ENCODE assay signal across 8 cellular contexts in the genomic region with DNA sequence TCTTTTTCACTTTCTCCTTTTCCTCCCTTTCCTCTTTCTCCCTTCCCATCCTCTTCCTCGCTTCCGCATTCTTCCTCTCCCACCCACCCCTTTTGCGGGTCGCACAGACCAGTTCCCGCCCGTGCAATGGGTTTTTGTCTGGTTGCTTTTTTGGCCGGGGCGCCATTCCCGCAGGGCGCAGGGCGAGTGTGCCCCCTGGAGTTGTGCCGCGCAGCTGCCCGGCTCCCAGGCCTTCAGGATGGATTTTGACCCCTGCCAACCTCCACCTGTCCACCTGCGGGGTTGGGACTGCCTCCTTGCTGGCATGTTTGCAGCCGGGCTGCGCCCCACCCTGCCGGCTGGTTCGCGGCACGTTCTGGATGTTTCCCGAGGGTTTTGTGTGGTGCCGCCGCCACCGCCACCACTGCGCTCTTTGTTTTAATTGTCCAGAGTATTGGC. TPM values are rescaled to one million over a fixed set of nuclear protein-coding genes. Genes with fewer than 3 reads are reported as not detected.
A peak's percentile ranks its signal among the peaks of the same experiment; 100 is the strongest.
DNase-seq lines count a peak whose midpoint lies in the region; ATAC-seq, FAIRE-seq and TF ChIP-seq lines count a peak whose summit lies in the region.

No MANE protein-coding gene starts in this region.

- H3K27ac ChIP-seq in pancreas, result peak overlapping the region; percentile 59 to 93 (median 78)

- 6 to 10% methylated on average over 26 of the region's 26 CpGs for WGBS in pancreas, 2 donors

- H3K27me3 ChIP-seq in pancreas, result no peaks in the 10 kb centered on the region

- no peak for ATAC-seq in activated CD4-positive, alpha-beta T cell treated with anti-CD3 and anti-CD28 coated beads for 36 hours
- ATAC-seq in pancreas (peak; percentile 71 to 81 (median 80)), HG03378 (IDR thresholded peaks at IDR 0.05; ENCODE audit: unreplicated experiment) (no peak)

- peaks cover 35% of the 10 kb centered on the region for H3K4me1 Mint-ChIP-seq in activated CD4-positive, alpha-beta T cell treated with anti-CD3 and anti-CD28 coated beads for 36 hours

- no peaks in the 10 kb centered on the region for H3K36me3 ChIP-seq in pancreas

- no peak for TF ChIP-seq CTCF in WI38 (IDR thresholded peaks at IDR 0.05; ENCODE audit: low read depth, low read length)
- no peak for TF ChIP-seq CTCF in fibroblast of the aortic adventitia (IDR thresholded peaks at IDR 0.05; ENCODE audit: insufficient read depth, low read length)
- peak in 1 of 4 donors; percentile 28 for TF ChIP-seq CTCF in pancreas (IDR thresholded peaks at IDR 0.05)

- H3K9me3 Mint-ChIP-seq in activated CD4-positive, alpha-beta T cell treated with anti-CD3 and anti-CD28 coated beads for 36 hours (ENCODE audit: low read depth), result no peaks in the 10 kb centered on the region

- FAIRE-seq in pancreas (lab: Jason Lieb, UNC) (no peak), urothelium cell line (lab: Jason Lieb, UNC) (no peak)

- intact Hi-C loops in activated CD4-positive, alpha-beta T cell treated with anti-CD3 and anti-CD28 coated beads for 36 hours (cut with DNase I, micrococcal nuclease), result loop anchor here (2.0 to 10.0 kb wide), 6 partner anchors 51 to 719 kb away; a partner anchor contains a TSS
- intact Hi-C loops in pancreas (cut with DNase I), result no loop called here

- H3K4me1 ChIP-seq in pancreas, result peaks cover 0 to 23% (median 19%) of the 10 kb centered on the region in 3 donors

- peaks cover 12% of the 10 kb centered on the region for H3K36me3 Mint-ChIP-seq in activated CD4-positive, alpha-beta T cell treated with anti-CD3 and anti-CD28 coated beads for 36 hours (ENCODE audit: low read depth)

- H3K27me3 Mint-ChIP-seq in activated CD4-positive, alpha-beta T cell treated with anti-CD3 and anti-CD28 coated beads for 36 hours, result no peaks in the 10 kb centered on the region

- DNase-seq in activated CD4-positive, alpha-beta T cell treated with anti-CD3 and anti-CD28 coated beads for 36 hours, result peak; percentile 45
- no peak for DNase-seq in activated CD4-positive, alpha-beta T cell treated with anti-CD3 and anti-CD28 coated beads, Interleukin-2, amount 50 U/mL, for 4 hours
- no peak for DNase-seq in fibroblast of the aortic adventitia (ENCODE audit: low read depth)
- DNase-seq in pancreas, result peak; percentile 78 to 89 (median 84)
- no peak for DNase-seq in COLO829 (ENCODE audit: low spot score)
- DNase-seq in urothelium cell line (ENCODE audit: low spot score), result no peak

- H3K4me3 ChIP-seq in WI38 (ENCODE audit: low read depth, low read length), result peak overlapping the region; percentile 33
- H3K4me3 ChIP-seq in fibroblast of the aortic adventitia (ENCODE audit: low read depth, low read length), result peak overlapping the region; percentile 86
- peak overlapping the region; percentile 2 to 92 (median 50) for H3K4me3 ChIP-seq in pancreas

- CTCF ChIA-PET in activated CD4-positive, alpha-beta T cell treated with anti-CD3 and anti-CD28 coated beads for 36 hours (lab: Charles Lee), result interaction anchor here (1.4 kb wide), 1 partner anchor 8 kb away, joined by 3 read pairs; no protein-coding TSS in a partner anchor

- no peaks in the 10 kb centered on the region for H3K9me3 ChIP-seq in pancreas

- H3K4me3 Mint-ChIP-seq in activated CD4-positive, alpha-beta T cell treated with anti-CD3 and anti-CD28 coated beads for 36 hours, result peak overlapping the region; percentile 64

- H3K27ac Mint-ChIP-seq in activated CD4-positive, alpha-beta T cell treated with anti-CD3 and anti-CD28 coated beads for 36 hours, result no peak overlapping the region

- POLR2A ChIA-PET in activated CD4-positive, alpha-beta T cell treated with anti-CD3 and anti-CD28 coated beads for 36 hours (lab: Charles Lee), result no interaction called here

RNA-seq across cellular contexts. Expression of a gene that starts 0.6 kb away (rescaled TPM):
- 10 to 100 TPM; 31.9 to 34.8 TPM for total RNA-seq in activated CD4-positive, alpha-beta T cell treated with anti-CD3 and anti-CD28 coated beads for 36 hours
- 13.7 and 83.5 TPM in 2 replicates for total RNA-seq in fibroblast of the aortic adventitia (ENCODE audit: low replicate concordance)
- 10 to 100 TPM; 31.4 to 76.7 (median 41.0) TPM for total RNA-seq in pancreas
- 10 to 100 TPM; 18.4 to 43.2 TPM for polyA plus RNA-seq in pancreas

RNA-seq across cellular contexts. Expression of a gene that starts 50.7 kb away (rescaled TPM):
- 10 to 100 TPM; 15.6 to 23.0 TPM for total RNA-seq in activated CD4-positive, alpha-beta T cell treated with anti-CD3 and anti-CD28 coated beads for 36 hours
- 40.3 and 46.0 TPM in 2 replicates for total RNA-seq in fibroblast of the aortic adventitia (ENCODE audit: low replicate concordance)
- 10 to 100 TPM; 11.7 to 20.7 (median 17.8) TPM for total RNA-seq in pancreas
- polyA plus RNA-seq in pancreas, result 10 to 100 TPM; 25.0 to 37.4 TPM

Comparison
In these comparisons a context has a peak if more than half of its experiments do, and no peak if none do; other contexts are left out.
1. DNase-seq: peak in activated CD4-positive, alpha-beta T cell treated with anti-CD3 and anti-CD28 coated beads for 36 hours (single experiment) and pancreas (6 of 6); none in activated CD4-positive, alpha-beta T cell treated with anti-CD3 and anti-CD28 coated beads, Interleukin-2, amount 50 U/mL, for 4 hours (0 of 2), fibroblast of the aortic adventitia (single experiment), COLO829 (single experiment) and urothelium cell line (single experiment).
2. ATAC-seq: peak in pancreas (4 of 4); none in activated CD4-positive, alpha-beta T cell treated with anti-CD3 and anti-CD28 coated beads for 36 hours (single experiment) and HG03378 (single experiment).
3. H3K4me3 ChIP-seq: peak in every context shown above with its lines; median percentile 86 in fibroblast of the aortic adventitia; 50 in pancreas; 33 in WI38.
4. intact Hi-C loops: an anchor here in activated CD4-positive, alpha-beta T cell treated with anti-CD3 and anti-CD28 coated beads for 36 hours (2.0 to 10.0 kb wide); none called in pancreas.